8 cellular contexts compared by ENCODE assay signal in the genomic region with DNA sequence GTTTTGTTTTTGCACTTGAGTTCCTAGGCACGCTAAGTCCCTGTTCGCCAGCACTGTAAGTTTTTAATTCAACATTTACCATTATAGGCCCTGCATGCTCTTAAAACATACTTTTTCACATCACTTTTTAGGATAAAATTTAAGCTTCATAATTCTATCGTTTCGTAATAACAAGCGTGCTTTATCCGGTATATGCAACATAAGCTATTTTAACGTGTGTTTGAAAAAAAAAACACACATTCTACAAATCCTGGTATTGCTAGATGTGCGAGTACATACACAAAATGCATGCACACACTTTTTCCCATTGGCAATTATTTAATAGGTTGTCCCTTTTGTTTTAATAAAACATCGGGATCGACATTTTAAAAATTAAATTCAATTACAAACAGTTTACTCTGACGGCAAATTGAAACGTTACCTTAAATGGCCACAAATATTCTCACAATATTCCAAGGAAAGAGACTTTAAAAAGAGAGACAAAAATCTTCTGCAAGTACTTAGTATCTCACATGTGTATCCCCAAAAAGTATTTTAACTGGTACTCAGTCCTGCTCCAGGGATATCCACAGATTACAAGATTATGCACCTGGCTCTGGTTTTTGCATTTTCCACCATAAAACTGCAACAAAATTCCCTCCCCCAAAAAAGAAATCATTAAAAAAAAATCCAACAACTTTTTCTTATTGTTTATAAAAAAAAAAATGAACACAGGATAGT. TPM values are rescaled to one million over a fixed set of nuclear protein-coding genes. Genes with fewer than 3 reads are reported as not detected.
DNase-seq lines count a peak whose midpoint lies in the region; ATAC-seq and TF ChIP-seq lines count a peak whose summit lies in the region.

No MANE protein-coding gene starts in this region.

- TF ChIP-seq POLR2A in breast epithelium (IDR thresholded peaks at IDR 0.05), result no peak
- no peak for TF ChIP-seq POLR2A in right lobe of liver (IDR thresholded peaks at IDR 0.05)
- TF ChIP-seq POLR2A in tibial nerve (IDR thresholded peaks at IDR 0.05), result no peak

- POLR2A ChIA-PET in HEK293T (lab: Yijun Ruan, JAX), result interaction anchor here (1.0 kb wide), 1 partner anchor 187 kb away, joined by 3 read pairs; no protein-coding TSS in a partner anchor

- TF ChIP-seq CTCF in DOHH2 (IDR thresholded peaks at IDR 0.05; ENCODE audit: low read depth, low read length, poor library complexity, severe bottlenecking), result no peak
- no peak for TF ChIP-seq CTCF in breast epithelium (IDR thresholded peaks at IDR 0.05)
- TF ChIP-seq CTCF in right lobe of liver (IDR thresholded peaks at IDR 0.05), result no peak
- TF ChIP-seq CTCF in tibial nerve (IDR thresholded peaks at IDR 0.05), result no peak

- peaks cover 52% of the 10 kb centered on the region for H3K79me2 ChIP-seq in DOHH2 (ENCODE audit: control insufficient read depth, low read length)

- H3K27me3 ChIP-seq in DOHH2 (ENCODE audit: control insufficient read depth, low read length) (no peaks in the 10 kb centered on the region), breast epithelium (no peaks in the 10 kb centered on the region), right lobe of liver (no peaks in the 10 kb centered on the region), tibial nerve (no peaks in the 10 kb centered on the region)

- no peaks in the 10 kb centered on the region for H3K9me2 ChIP-seq in DOHH2 (replicated peaks; ENCODE audit: control insufficient read depth, low read length)

- intact Hi-C loops in breast epithelium (cut with DNase I; ENCODE audit: low total_unique reads) (no loop called here), right lobe of liver (cut with DNase I) (no loop called here)

- CTCF ChIA-PET in HEK293T (lab: Yijun Ruan, JAX), result no interaction called here

- H3K36me3 ChIP-seq in DOHH2 (ENCODE audit: control insufficient read depth, low read length) (peaks cover 29% of the 10 kb centered on the region), breast epithelium (no peaks in the 10 kb centered on the region), right lobe of liver (no peaks in the 10 kb centered on the region), tibial nerve (no peaks in the 10 kb centered on the region)

- H3K4me3 ChIP-seq in DOHH2 (ENCODE audit: low read length) (peak overlapping the region; percentile 77), breast epithelium (peak overlapping the region; percentile 60 to 83 (median 75)), right lobe of liver (peak overlapping the region; percentile 17 to 54 (median 52)), tibial nerve (peak overlapping the region; percentile 44 to 66 (median 53))

- H3K4me1 ChIP-seq in DOHH2 (ENCODE audit: control insufficient read depth, low read length), result peaks cover 29% of the 10 kb centered on the region
- no peaks in the 10 kb centered on the region for H3K4me1 ChIP-seq in breast epithelium
- no peaks in the 10 kb centered on the region for H3K4me1 ChIP-seq in right lobe of liver
- peaks cover 0 to 26% (median 0%) of the 10 kb centered on the region in 4 donors for H3K4me1 ChIP-seq in tibial nerve

- DNase-seq in NCI-H1105 treated with DMSO at 0.1 percent for 48 hours (lab: John Stamatoyannopoulos, UW) (peak; percentile 71), breast epithelium (ENCODE audit: low spot score in 2 of 2) (no peak), right lobe of liver (no peak), tibial nerve (ENCODE audit: low spot score in 2 of 2) (no peak), HEK293T (ENCODE audit: extremely low spot score) (no peak)

- 4% methylated on average over 12 of the region's 12 CpGs for WGBS in right lobe of liver (ENCODE audit: insufficient coverage, low coverage, low lambda C conversion rate, missing lambda C conversion rate)
- WGBS in tibial nerve, 2 donors, result 2 to 5% methylated on average over 12 of the region's 12 CpGs

- ATAC-seq in right lobe of liver (no peak), HG03565 (IDR thresholded peaks at IDR 0.05; ENCODE audit: unreplicated experiment) (no peak), GM19324 (IDR thresholded peaks at IDR 0.05; ENCODE audit: low FRiP score, unreplicated experiment) (no peak)

- TF ChIP-seq EP300 in tibial nerve (IDR thresholded peaks at IDR 0.05), result no peak

- H4K20me1 ChIP-seq in DOHH2 (ENCODE audit: control insufficient read depth, insufficient read depth, low read depth, low read length), result no peaks in the 10 kb centered on the region

- H3K9me3 ChIP-seq in DOHH2 (ENCODE audit: control insufficient read depth, insufficient read depth, low read length), result no peaks in the 10 kb centered on the region
- H3K9me3 ChIP-seq in breast epithelium, result no peaks in the 10 kb centered on the region
- H3K9me3 ChIP-seq in right lobe of liver, result no peaks in the 10 kb centered on the region
- H3K9me3 ChIP-seq in tibial nerve, result no peaks in the 10 kb centered on the region

- peak overlapping the region; percentile 81 for H3K27ac ChIP-seq in DOHH2 (ENCODE audit: low read depth, low read length)
- peak overlapping the region; percentile 78 to 93 for H3K27ac ChIP-seq in breast epithelium
- H3K27ac ChIP-seq in right lobe of liver, result peak overlapping the region; percentile 33 to 78 (median 65)
- H3K27ac ChIP-seq in tibial nerve, result peak overlapping the region; percentile 57 to 93 (median 88)

- peaks cover 9% of the 10 kb centered on the region for H3F3A ChIP-seq in DOHH2 (ENCODE audit: control insufficient read depth, insufficient read depth)

- peak overlapping the region; percentile 61 for H3K4me2 ChIP-seq in DOHH2 (ENCODE audit: low read length)

TF ChIP-seq in HEK293T, 16 proteins besides CTCF, POLR2A, EP300 and RAD21:
- TF ChIP-seq HDGF (IDR thresholded peaks at IDR 0.05; ENCODE audit: borderline replicate concordance) (no peak), L3MBTL2 (conservative IDR thresholded peaks at IDR 0.05) (no peak), SP1 (IDR thresholded peaks at IDR 0.05) (no peak), TARDBP (IDR thresholded peaks at IDR 0.05) (no peak), ELF4 (IDR thresholded peaks at IDR 0.05) (no peak), SUZ12 (IDR thresholded peaks at IDR 0.05) (no peak), NFRKB (IDR thresholded peaks at IDR 0.05) (no peak), FOXA1 (IDR thresholded peaks at IDR 0.05) (no peak), FOXM1 (IDR thresholded peaks at IDR 0.05; ENCODE audit: borderline replicate concordance) (no peak), FOXK2 (IDR thresholded peaks at IDR 0.05) (no peak), CTBP1 (IDR thresholded peaks at IDR 0.05; ENCODE audit: borderline replicate concordance) (no peak), ARNT (IDR thresholded peaks at IDR 0.05) (no peak), BHLHE40 (IDR thresholded peaks at IDR 0.05; ENCODE audit: borderline replicate concordance) (no peak), ZNF384 (IDR thresholded peaks at IDR 0.05) (no peak)
- TF ChIP-seq, protein P1, sequence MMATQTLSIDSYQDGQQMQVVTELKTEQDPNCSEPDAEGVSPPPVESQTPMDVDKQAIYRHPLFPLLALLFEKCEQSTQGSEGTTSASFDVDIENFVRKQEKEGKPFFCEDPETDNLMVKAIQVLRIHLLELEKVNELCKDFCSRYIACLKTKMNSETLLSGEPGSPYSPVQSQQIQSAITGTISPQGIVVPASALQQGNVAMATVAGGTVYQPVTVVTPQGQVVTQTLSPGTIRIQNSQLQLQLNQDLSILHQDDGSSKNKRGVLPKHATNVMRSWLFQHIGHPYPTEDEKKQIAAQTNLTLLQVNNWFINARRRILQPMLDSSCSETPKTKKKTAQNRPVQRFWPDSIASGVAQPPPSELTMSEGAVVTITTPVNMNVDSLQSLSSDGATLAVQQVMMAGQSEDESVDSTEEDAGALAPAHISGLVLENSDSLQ (IDR thresholded peaks at IDR 0.05), result no peak

RNA-seq across cellular contexts. Expression of a gene that starts 1.0 kb away (rescaled TPM):
- total RNA-seq in breast epithelium (100 to 1,000 TPM in 2 of 3 donors, 10 to 100 TPM in 1; 79.6 to 133 (median 114) TPM), right lobe of liver (10 to 100 TPM in 3 of 6 experiments, 1 to 10 TPM in 3; 8.1 to 19.5 (median 10.4) TPM), tibial nerve (100 to 1,000 TPM; 100 to 157 (median 114) TPM)
